8 cellular contexts compared by ENCODE assay signal in the genomic region with DNA sequence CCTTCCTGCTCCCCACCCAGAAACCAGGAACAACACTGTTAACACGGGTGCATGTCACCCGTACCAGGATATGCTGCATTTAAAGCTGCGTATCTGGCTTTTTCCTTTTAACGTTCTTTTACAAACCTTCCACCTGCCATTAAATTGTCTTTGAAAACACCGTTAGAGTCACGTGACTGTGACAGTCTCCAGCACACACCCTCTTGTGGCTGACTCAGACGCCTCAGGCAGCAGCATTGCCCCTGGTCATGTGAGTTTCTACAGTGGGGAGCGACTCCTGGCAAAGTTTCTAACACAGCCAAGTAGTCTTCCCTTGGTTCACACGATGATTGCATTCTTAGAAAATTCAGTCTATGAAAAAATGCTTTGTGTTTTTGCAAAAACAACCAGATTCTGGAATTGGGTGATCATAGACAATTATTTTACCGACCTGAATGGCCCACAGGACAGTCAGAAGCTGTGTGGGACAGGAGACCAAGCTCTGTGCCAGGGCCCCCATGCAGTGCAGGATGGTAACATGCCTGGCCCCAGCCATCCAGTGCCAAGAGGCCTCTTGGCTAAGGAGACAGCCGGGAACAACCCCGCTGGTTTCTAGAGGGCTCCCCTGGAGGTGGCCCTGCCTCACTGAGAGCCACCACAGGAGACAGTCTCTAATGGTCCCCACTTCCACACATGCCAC.
A peak's percentile ranks its signal among the peaks of the same experiment; 100 is the strongest.
DNase-seq lines count a peak whose midpoint lies in the region; ATAC-seq and TF ChIP-seq lines count a peak whose summit lies in the region.

No MANE protein-coding gene starts in this region.

- TF ChIP-seq CTCF in AG09309 (IDR thresholded peaks at IDR 0.05; ENCODE audit: control insufficient read depth, insufficient read depth, low read depth, low read length, missing control alignments) (no peak), gastrocnemius medialis (IDR thresholded peaks at IDR 0.05 in 4 of 5, conservative IDR thresholded peaks at IDR 0.05 in 1 of 5) (no peak)

- peaks cover 9% of the 10 kb centered on the region for H3K36me3 Mint-ChIP-seq in activated T-helper 17 cell treated with anti-CD3 and anti-CD28 coated beads, Interleukin-2, amount 50 U/mL, for 72 hours (ENCODE audit: low read depth)

- peak; percentile 64 for ATAC-seq in activated T-helper 17 cell treated with anti-CD3 and anti-CD28 coated beads, Interleukin-2, amount 50 U/mL, for 72 hours (replicated peaks)
- ATAC-seq in left cardiac atrium (peak; percentile 79 to 86), gastrocnemius medialis (no peak), HG03139 (IDR thresholded peaks at IDR 0.05; ENCODE audit: unreplicated experiment) (no peak)

- peaks cover 5% of the 10 kb centered on the region for H3K4me1 Mint-ChIP-seq in activated T-helper 17 cell treated with anti-CD3 and anti-CD28 coated beads, Interleukin-2, amount 50 U/mL, for 72 hours

- intact Hi-C loops in left cardiac atrium (cut with DNase I) (no loop called here), gastrocnemius medialis (cut with DNase I; ENCODE audit: low total_unique reads) (no loop called here)

- in situ Hi-C loops in gastrocnemius medialis (cut with MboI; ENCODE audit: low sequenced_read_pairs in 4 of 4), result no loop called here

- no peak overlapping the region for H3K4me3 Mint-ChIP-seq in activated T-helper 17 cell treated with anti-CD3 and anti-CD28 coated beads, Interleukin-2, amount 50 U/mL, for 72 hours

- DNase-seq in AG09309 (ENCODE audit: low read depth) (peak; percentile 66), GM04504 (ENCODE audit: low read depth) (peak; percentile 87), NCI-H2107 (lab: John Stamatoyannopoulos, UW) (peak; percentile 40), left cardiac atrium (peak; percentile 44), gastrocnemius medialis (no peak)
- peak; percentile 9 for DNase-seq in stimulated activated CD4-positive, alpha-beta T cell treated with anti-CD3 and anti-CD28 coated beads, Interleukin-2, amount 100 ng/mL, for 4 hours (ENCODE audit: low read depth)

- no peaks in the 10 kb centered on the region for H3K9me3 ChIP-seq in gastrocnemius medialis

- no peak for TF ChIP-seq POLR2A in gastrocnemius medialis (IDR thresholded peaks at IDR 0.05)

- H3K27me3 ChIP-seq in gastrocnemius medialis, result no peaks in the 10 kb centered on the region

- H3K36me3 ChIP-seq in gastrocnemius medialis, result no peaks in the 10 kb centered on the region

- no peak overlapping the region for H3K27ac Mint-ChIP-seq in activated T-helper 17 cell treated with anti-CD3 and anti-CD28 coated beads, Interleukin-2, amount 50 U/mL, for 72 hours

- H3K4me1 ChIP-seq in gastrocnemius medialis, result no peaks in the 10 kb centered on the region

- H3K27ac ChIP-seq in gastrocnemius medialis, result no peak overlapping the region

- H3K4me3 ChIP-seq in AG09309 (ENCODE audit: control insufficient read depth, low read depth, low read length) (no peak overlapping the region), gastrocnemius medialis (no peak overlapping the region)

- no peaks in the 10 kb centered on the region for H3K9me3 Mint-ChIP-seq in activated T-helper 17 cell treated with anti-CD3 and anti-CD28 coated beads, Interleukin-2, amount 50 U/mL, for 72 hours

- no peaks in the 10 kb centered on the region for H3K27me3 Mint-ChIP-seq in activated T-helper 17 cell treated with anti-CD3 and anti-CD28 coated beads, Interleukin-2, amount 50 U/mL, for 72 hours

Comparison
In these comparisons a context has a peak if more than half of its experiments do, and no peak if none do; other contexts are left out.
1. DNase-seq: peak in AG09309 (single experiment), GM04504 (single experiment), NCI-H2107 (single experiment), left cardiac atrium (single experiment) and stimulated activated CD4-positive, alpha-beta T cell treated with anti-CD3 and anti-CD28 coated beads, Interleukin-2, amount 100 ng/mL, for 4 hours (single experiment); none in gastrocnemius medialis (0 of 2).
2. ATAC-seq: peak in activated T-helper 17 cell treated with anti-CD3 and anti-CD28 coated beads, Interleukin-2, amount 50 U/mL, for 72 hours (single experiment) and left cardiac atrium (2 of 2); none in gastrocnemius medialis (0 of 2) and HG03139 (single experiment).